Comparison of ENCODE assay signal across 1 cellular context in genomic region chr10:62249974-62250373, GRCh38.
TF ChIP-seq lines count a peak whose summit lies in the region.

No MANE protein-coding gene starts in this region.

TF ChIP-seq in HCT116, 20 proteins besides CTCF, POLR2A, EP300 and RAD21 (continued from another document):
- TF ChIP-seq, protein P1, sequence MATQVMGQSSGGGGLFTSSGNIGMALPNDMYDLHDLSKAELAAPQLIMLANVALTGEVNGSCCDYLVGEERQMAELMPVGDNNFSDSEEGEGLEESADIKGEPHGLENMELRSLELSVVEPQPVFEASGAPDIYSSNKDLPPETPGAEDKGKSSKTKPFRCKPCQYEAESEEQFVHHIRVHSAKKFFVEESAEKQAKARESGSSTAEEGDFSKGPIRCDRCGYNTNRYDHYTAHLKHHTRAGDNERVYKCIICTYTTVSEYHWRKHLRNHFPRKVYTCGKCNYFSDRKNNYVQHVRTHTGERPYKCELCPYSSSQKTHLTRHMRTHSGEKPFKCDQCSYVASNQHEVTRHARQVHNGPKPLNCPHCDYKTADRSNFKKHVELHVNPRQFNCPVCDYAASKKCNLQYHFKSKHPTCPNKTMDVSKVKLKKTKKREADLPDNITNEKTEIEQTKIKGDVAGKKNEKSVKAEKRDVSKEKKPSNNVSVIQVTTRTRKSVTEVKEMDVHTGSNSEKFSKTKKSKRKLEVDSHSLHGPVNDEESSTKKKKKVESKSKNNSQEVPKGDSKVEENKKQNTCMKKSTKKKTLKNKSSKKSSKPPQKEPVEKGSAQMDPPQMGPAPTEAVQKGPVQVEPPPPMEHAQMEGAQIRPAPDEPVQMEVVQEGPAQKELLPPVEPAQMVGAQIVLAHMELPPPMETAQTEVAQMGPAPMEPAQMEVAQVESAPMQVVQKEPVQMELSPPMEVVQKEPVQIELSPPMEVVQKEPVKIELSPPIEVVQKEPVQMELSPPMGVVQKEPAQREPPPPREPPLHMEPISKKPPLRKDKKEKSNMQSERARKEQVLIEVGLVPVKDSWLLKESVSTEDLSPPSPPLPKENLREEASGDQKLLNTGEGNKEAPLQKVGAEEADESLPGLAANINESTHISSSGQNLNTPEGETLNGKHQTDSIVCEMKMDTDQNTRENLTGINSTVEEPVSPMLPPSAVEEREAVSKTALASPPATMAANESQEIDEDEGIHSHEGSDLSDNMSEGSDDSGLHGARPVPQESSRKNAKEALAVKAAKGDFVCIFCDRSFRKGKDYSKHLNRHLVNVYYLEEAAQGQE (IDR thresholded peaks at IDR 0.05; ENCODE audit: low read depth) = no peak
- TF ChIP-seq ELF1 (IDR thresholded peaks at IDR 0.05; ENCODE audit: borderline replicate concordance, low read depth) (no peak), TCF7L2 (IDR thresholded peaks at IDR 0.05; ENCODE audit: borderline replicate concordance, extremely low read depth, insufficient read depth, insufficient read length) (no peak), CBX3 (IDR thresholded peaks at IDR 0.05; ENCODE audit: low read depth) (no peak), SRF (IDR thresholded peaks at IDR 0.05; ENCODE audit: low read depth) (no peak), POLR2AphosphoS5 (IDR thresholded peaks at IDR 0.05; ENCODE audit: low read depth, low read length) (no peak), EGR1 (IDR thresholded peaks at IDR 0.05; ENCODE audit: low read depth) (no peak)
